1 cellular context compared by ENCODE assay signal in the genomic region with DNA sequence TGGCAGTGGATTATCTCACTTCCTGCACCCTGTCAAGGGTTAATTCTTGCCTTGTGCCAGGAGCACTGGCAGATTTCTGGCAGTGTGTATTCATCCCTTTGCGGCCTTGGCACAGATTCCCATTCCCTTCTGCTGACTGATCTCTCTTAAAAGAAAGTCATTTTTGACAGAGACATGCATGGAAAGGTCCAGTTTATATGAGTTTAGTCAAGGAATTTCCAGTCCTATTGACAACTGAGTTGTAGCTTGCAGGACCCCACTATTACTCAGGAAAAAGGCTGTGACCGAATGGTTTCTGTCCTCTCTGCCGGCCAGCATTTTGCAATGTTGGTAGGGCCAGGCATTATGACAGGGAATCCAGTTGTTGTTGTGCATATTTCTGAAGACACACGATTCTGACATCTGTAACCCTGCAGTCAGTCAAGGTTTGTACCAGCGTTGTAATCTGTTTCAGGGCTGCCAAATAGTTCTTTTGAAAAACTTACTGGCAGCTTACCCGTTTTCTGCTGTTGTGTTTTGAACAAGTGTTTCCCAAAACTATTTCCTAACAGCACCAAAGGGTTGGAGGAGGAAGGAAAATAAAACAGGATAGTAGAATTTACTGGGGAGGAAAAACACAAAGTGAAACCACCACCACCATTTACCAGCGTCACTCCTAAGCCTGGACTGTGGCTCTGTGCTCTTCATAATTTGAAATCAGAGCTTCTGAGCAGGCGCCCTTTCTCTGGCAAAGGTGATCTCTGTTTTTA.
TF ChIP-seq lines count a peak whose summit lies in the region.

No MANE protein-coding gene starts in this region.

TF ChIP-seq in liver, 16 proteins besides CTCF, POLR2A, EP300 and RAD21 (continued from another document):
- TF ChIP-seq REST (IDR thresholded peaks at IDR 0.05): no peak
- TF ChIP-seq, protein P1, sequence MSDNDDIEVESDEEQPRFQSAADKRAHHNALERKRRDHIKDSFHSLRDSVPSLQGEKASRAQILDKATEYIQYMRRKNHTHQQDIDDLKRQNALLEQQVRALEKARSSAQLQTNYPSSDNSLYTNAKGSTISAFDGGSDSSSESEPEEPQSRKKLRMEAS (IDR thresholded peaks at IDR 0.05): peak; percentile 17
- TF ChIP-seq, protein P2, sequence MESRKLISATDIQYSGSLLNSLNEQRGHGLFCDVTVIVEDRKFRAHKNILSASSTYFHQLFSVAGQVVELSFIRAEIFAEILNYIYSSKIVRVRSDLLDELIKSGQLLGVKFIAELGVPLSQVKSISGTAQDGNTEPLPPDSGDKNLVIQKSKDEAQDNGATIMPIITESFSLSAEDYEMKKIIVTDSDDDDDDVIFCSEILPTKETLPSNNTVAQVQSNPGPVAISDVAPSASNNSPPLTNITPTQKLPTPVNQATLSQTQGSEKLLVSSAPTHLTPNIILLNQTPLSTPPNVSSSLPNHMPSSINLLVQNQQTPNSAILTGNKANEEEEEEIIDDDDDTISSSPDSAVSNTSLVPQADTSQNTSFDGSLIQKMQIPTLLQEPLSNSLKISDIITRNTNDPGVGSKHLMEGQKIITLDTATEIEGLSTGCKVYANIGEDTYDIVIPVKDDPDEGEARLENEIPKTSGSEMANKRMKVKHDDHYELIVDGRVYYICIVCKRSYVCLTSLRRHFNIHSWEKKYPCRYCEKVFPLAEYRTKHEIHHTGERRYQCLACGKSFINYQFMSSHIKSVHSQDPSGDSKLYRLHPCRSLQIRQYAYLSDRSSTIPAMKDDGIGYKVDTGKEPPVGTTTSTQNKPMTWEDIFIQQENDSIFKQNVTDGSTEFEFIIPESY (IDR thresholded peaks at IDR 0.05): no peak
- TF ChIP-seq YY1 (IDR thresholded peaks at IDR 0.05): peak; percentile 57
- peak in 1 of 2 donors; percentile 31 for TF ChIP-seq EGR1 (IDR thresholded peaks at IDR 0.05; ENCODE audit: low read depth in 2 of 2)
- peak in 1 of 2 donors; percentile 34 for TF ChIP-seq GABPA (IDR thresholded peaks at IDR 0.05 in 1 of 2, conservative IDR thresholded peaks at IDR 0.05 in 1 of 2)
- no peak for TF ChIP-seq HNF4G (IDR thresholded peaks at IDR 0.05)
- TF ChIP-seq FOXA2 (IDR thresholded peaks at IDR 0.05): no peak
- TF ChIP-seq FOXA1 (IDR thresholded peaks at IDR 0.05): no peak
- no peak for TF ChIP-seq HNF4A (conservative IDR thresholded peaks at IDR 0.05)
